Comparison of ENCODE assay signal across 16 cellular contexts in the genomic region with DNA sequence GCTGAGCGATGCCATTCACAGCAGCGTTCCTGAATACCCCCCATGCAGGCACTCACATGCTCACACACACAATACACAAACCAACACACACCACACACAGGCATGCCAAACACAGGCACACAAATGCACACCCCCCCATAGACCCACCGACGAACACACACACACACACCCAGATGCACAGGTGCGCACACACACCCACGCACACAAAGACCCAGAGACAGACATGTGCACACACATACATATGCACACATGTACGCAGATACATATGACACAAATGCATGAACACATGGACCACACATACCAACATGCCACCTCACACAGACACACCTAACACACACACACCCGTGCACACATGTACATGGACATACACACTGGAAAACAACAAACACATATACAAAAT.
"Had no signal": no experiment of that assay in that cellular context is flagged by ENCODE, and none has a peak within 500 bp of the region (broad histone marks: within the 10 kb centered on the region; RNA-seq: fewer than 3 reads in every experiment).

No MANE protein-coding gene starts in this region.

- H3K27ac Mint-ChIP-seq: activated CD4-positive, alpha-beta T cell treated with anti-CD3 and anti-CD28 coated beads for 36 hours; activated naive CD8-positive, alpha-beta T cell treated with anti-CD3 and anti-CD28 coated beads, Interleukin-2, amount 10 ng/mL, durations not matched to agents 7 days and 5 days; nephron progenitor cell had no signal

- H3K4me3 Mint-ChIP-seq: activated CD4-positive, alpha-beta T cell treated with anti-CD3 and anti-CD28 coated beads for 36 hours; activated naive CD8-positive, alpha-beta T cell treated with anti-CD3 and anti-CD28 coated beads, Interleukin-2, amount 10 ng/mL, durations not matched to agents 7 days and 5 days; immature natural killer cell; nephron progenitor cell had no signal

- H3K9me3 Mint-ChIP-seq: immature natural killer cell had no signal

- DNase-seq: activated CD4-positive, alpha-beta T cell treated with anti-CD3 and anti-CD28 coated beads for 36 hours; activated CD4-positive, alpha-beta T cell treated with anti-CD3 and anti-CD28 coated beads, Interleukin-2, amount 50 U/mL, for 48 hours; activated naive CD8-positive, alpha-beta T cell treated with anti-CD3 and anti-CD28 coated beads, Interleukin-2, amount 10 ng/mL, durations not matched to agents 7 days and 5 days; activated T-cell treated with anti-CD3 and anti-CD28 coated beads for 4 hours; amygdala; dermis blood vessel endothelial cell; effector memory CD4-positive, alpha-beta T cell; esophagus squamous epithelium; immature natural killer cell; kidney glomerular epithelial cell; left ventricle myocardium superior; mesendoderm; nephron progenitor cell; stomach; T-helper 2 cell; trophoblast cell had no signal

- ATAC-seq: activated CD4-positive, alpha-beta T cell treated with anti-CD3 and anti-CD28 coated beads for 36 hours; left ventricle myocardium superior had no signal
